ENCODE assay signal across 11 cellular contexts in the genomic region with DNA sequence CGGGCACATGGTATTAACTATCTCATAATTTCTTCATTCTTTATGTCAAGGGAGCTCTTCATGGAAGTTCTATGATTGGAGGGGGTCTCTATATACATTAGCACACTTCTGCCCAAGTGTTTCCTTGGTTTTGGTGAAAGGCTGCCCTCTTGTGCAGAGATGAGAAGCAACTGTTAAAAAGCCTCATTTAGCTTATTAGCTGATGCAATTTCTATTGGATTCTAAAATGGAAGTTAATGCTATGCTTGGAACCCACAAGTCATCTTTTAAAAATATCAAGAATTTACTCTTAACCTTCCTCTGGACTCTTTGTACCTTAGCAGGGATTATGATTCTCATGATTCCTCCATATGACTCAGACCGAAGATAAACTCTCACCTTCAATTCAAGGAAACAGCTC.
DNase-seq lines count a peak whose midpoint lies in the region; ATAC-seq and TF ChIP-seq lines count a peak whose summit lies in the region.
"Had no signal": no experiment of that assay in that cellular context is flagged by ENCODE, and none has a peak within 500 bp of the region (broad histone marks: within the 10 kb centered on the region; RNA-seq: fewer than 3 reads in every experiment).

No MANE protein-coding gene starts in this region.

- peak; percentile 64 to 66 for TF ChIP-seq RAD21 in liver (IDR thresholded peaks at IDR 0.05)

- H3K4me3 Mint-ChIP-seq in activated T-cell treated with anti-CD3 and anti-CD28 coated beads, Interleukin-2, amount 50 U/mL, for 72 hours, result no peak overlapping the region
- no peak overlapping the region for H3K4me3 Mint-ChIP-seq in activated CD4-positive, alpha-beta memory T cell treated with anti-CD3 and anti-CD28 coated beads, Interleukin-2, amount 10 ng/mL, durations not matched to agents 7 days and 5 days
- H3K4me3 Mint-ChIP-seq: activated T-helper 1 cell treated with anti-CD3 and anti-CD28 coated beads, Interleukin-12 subunit alpha, Interleukin-12 subunit beta, Interleukin-2, Interleukin-4 antibody, amounts not matched to agents 30 ng/mL and 10 ng/mL and 1 ng/mL, durations not matched to agents 14 hours and 24 hours and 36 hours had no signal

- intact Hi-C loops in spleen (cut with DNase I; ENCODE audit: low total_unique reads), result no loop called here

- H3K27ac Mint-ChIP-seq in activated T-cell treated with anti-CD3 and anti-CD28 coated beads, Interleukin-2, amount 50 U/mL, for 72 hours, result no peak overlapping the region
- H3K27ac Mint-ChIP-seq in activated CD4-positive, alpha-beta memory T cell treated with anti-CD3 and anti-CD28 coated beads, Interleukin-2, amount 10 ng/mL, durations not matched to agents 7 days and 5 days, result no peak overlapping the region
- H3K27ac Mint-ChIP-seq: activated T-helper 1 cell treated with anti-CD3 and anti-CD28 coated beads, Interleukin-12 subunit alpha, Interleukin-12 subunit beta, Interleukin-2, Interleukin-4 antibody, amounts not matched to agents 30 ng/mL and 10 ng/mL and 1 ng/mL, durations not matched to agents 14 hours and 24 hours and 36 hours had no signal

- H3K9me3 ChIP-seq in adipocyte (ENCODE audit: control insufficient read depth, low read length) (peaks cover 4% of the 10 kb centered on the region), liver (ENCODE audit: control insufficient read depth in 4 of 4, low read length in 3 of 4) (no peaks in the 10 kb centered on the region), spleen (peaks cover 0 to 5% (median 3%) of the 10 kb centered on the region in 8 donors)
- H3K9me3 ChIP-seq: gastrocnemius medialis, upper lobe of right lung had no signal

- no peak for ATAC-seq in activated T-cell treated with anti-CD3 and anti-CD28 coated beads, Interleukin-2, amount 50 U/mL, for 72 hours (replicated peaks in 1 of 2)
- ATAC-seq: gastrocnemius medialis, upper lobe of right lung had no signal

- no peak for TF ChIP-seq POLR2A in spleen (IDR thresholded peaks at IDR 0.05)

- H3K9ac ChIP-seq in adipocyte (ENCODE audit: low read length) (no peak overlapping the region), liver (ENCODE audit: low read depth in 1 of 2, low read length in 2 of 2) (no peak overlapping the region)

- POLR2A ChIA-PET in activated CD4-positive, alpha-beta memory T cell treated with anti-CD3 and anti-CD28 coated beads, Interleukin-2, amount 10 ng/mL, durations not matched to agents 7 days and 5 days (lab: Charles Lee), result no interaction called here

- CTCF ChIA-PET in activated CD4-positive, alpha-beta memory T cell treated with anti-CD3 and anti-CD28 coated beads, Interleukin-2, amount 10 ng/mL, durations not matched to agents 7 days and 5 days (lab: Charles Lee), result no interaction called here

- no peak overlapping the region for H3K27ac ChIP-seq in liver (ENCODE audit: low read depth in 1 of 2, low read length in 2 of 2)
- no peak overlapping the region for H3K27ac ChIP-seq in spleen
- H3K27ac ChIP-seq: gastrocnemius medialis, upper lobe of right lung had no signal

- H3K36me3 Mint-ChIP-seq in activated T-cell treated with anti-CD3 and anti-CD28 coated beads, Interleukin-2, amount 50 U/mL, for 72 hours (ENCODE audit: insufficient read depth in 2 of 2), result no peaks in the 10 kb centered on the region
- no peaks in the 10 kb centered on the region for H3K36me3 Mint-ChIP-seq in activated CD4-positive, alpha-beta memory T cell treated with anti-CD3 and anti-CD28 coated beads, Interleukin-2, amount 10 ng/mL, durations not matched to agents 7 days and 5 days (ENCODE audit: low read depth)

- DNase-seq in DMS114 treated with DMSO at 0.1 percent for 48 hours (lab: John Stamatoyannopoulos, UW; ENCODE audit: unreplicated experiment) (peak; percentile 3), LNCaP clone FGC (ENCODE audit: low read depth) (no peak), adipocyte (ENCODE audit: low read depth) (peak; percentile 47), spleen (no peak)
- no peak for DNase-seq in activated T-cell treated with anti-CD3 and anti-CD28 coated beads, Interleukin-2, amount 50 U/mL, for 72 hours
- DNase-seq in activated CD4-positive, alpha-beta memory T cell treated with anti-CD3 and anti-CD28 coated beads, Interleukin-2, amount 10 ng/mL, durations not matched to agents 7 days and 5 days, result no peak
- DNase-seq in stimulated activated CD4-positive, alpha-beta T cell treated with anti-CD3 and anti-CD28 coated beads, Interleukin-4, amount 100 ng/mL, for 4 hours, result no peak
- DNase-seq: gastrocnemius medialis, upper lobe of right lung had no signal

- TF ChIP-seq CTCF in LNCaP clone FGC (IDR thresholded peaks at IDR 0.05; ENCODE audit: control insufficient read depth, extremely low read depth, insufficient read depth), result peak; percentile 61
- TF ChIP-seq CTCF in liver (IDR thresholded peaks at IDR 0.05; ENCODE audit: low read depth, low read length, missing input control), result peak; percentile 17
- TF ChIP-seq CTCF in spleen (IDR thresholded peaks at IDR 0.05 in 8 of 11, conservative IDR thresholded peaks at IDR 0.05 in 3 of 11), result no peak

- WGBS in liver, result 90% methylated on average over 2 of the region's 2 CpGs
- WGBS in spleen, 5 donors, result 85 to 91% (median 87%) methylated on average over 2 of the region's 2 CpGs

- no peaks in the 10 kb centered on the region for H3K36me3 ChIP-seq in adipocyte (ENCODE audit: control insufficient read depth, insufficient read depth, low read length, severe bottlenecking)
- H3K36me3 ChIP-seq in liver (ENCODE audit: control insufficient read depth in 4 of 4, insufficient read depth in 3 of 4, low read depth in 1 of 4, low read length in 3 of 4), result no peaks in the 10 kb centered on the region
- H3K36me3 ChIP-seq in spleen, result no peaks in the 10 kb centered on the region
- H3K36me3 ChIP-seq: gastrocnemius medialis, upper lobe of right lung had no signal

- H3K4me1 Mint-ChIP-seq in activated T-cell treated with anti-CD3 and anti-CD28 coated beads, Interleukin-2, amount 50 U/mL, for 72 hours (ENCODE audit: low read depth), result no peaks in the 10 kb centered on the region
- H3K4me1 Mint-ChIP-seq in activated CD4-positive, alpha-beta memory T cell treated with anti-CD3 and anti-CD28 coated beads, Interleukin-2, amount 10 ng/mL, durations not matched to agents 7 days and 5 days, result no peaks in the 10 kb centered on the region

- peaks cover 14% of the 10 kb centered on the region for H3K4me1 ChIP-seq in adipocyte (ENCODE audit: control insufficient read depth, insufficient read depth, low read length)
- H3K4me1 ChIP-seq in liver (ENCODE audit: control insufficient read depth in 4 of 4, insufficient read depth in 4 of 4, low read length in 3 of 4), result no peaks in the 10 kb centered on the region
- H3K4me1 ChIP-seq in spleen, result no peaks in the 10 kb centered on the region
- H3K4me1 ChIP-seq: gastrocnemius medialis, upper lobe of right lung had no signal

- H3K27me3 ChIP-seq in adipocyte (replicated peaks; ENCODE audit: control insufficient read depth, insufficient read depth, low read length) (no peaks in the 10 kb centered on the region), liver (ENCODE audit: control insufficient read depth in 4 of 4, insufficient read depth in 4 of 4, low read length in 3 of 4) (peaks cover 0 to 3% (median 0%) of the 10 kb centered on the region in 4 donors), spleen (replicated peaks in 1 of 7) (no peaks in the 10 kb centered on the region)
- H3K27me3 ChIP-seq: gastrocnemius medialis, upper lobe of right lung had no signal

- H3K9me3 Mint-ChIP-seq in activated T-cell treated with anti-CD3 and anti-CD28 coated beads, Interleukin-2, amount 50 U/mL, for 72 hours, result no peaks in the 10 kb centered on the region
- H3K9me3 Mint-ChIP-seq in activated CD4-positive, alpha-beta memory T cell treated with anti-CD3 and anti-CD28 coated beads, Interleukin-2, amount 10 ng/mL, durations not matched to agents 7 days and 5 days, result no peaks in the 10 kb centered on the region

- no peaks in the 10 kb centered on the region for H3K27me3 Mint-ChIP-seq in activated T-cell treated with anti-CD3 and anti-CD28 coated beads, Interleukin-2, amount 50 U/mL, for 72 hours (ENCODE audit: low read depth)
- no peaks in the 10 kb centered on the region for H3K27me3 Mint-ChIP-seq in activated CD4-positive, alpha-beta memory T cell treated with anti-CD3 and anti-CD28 coated beads, Interleukin-2, amount 10 ng/mL, durations not matched to agents 7 days and 5 days

- H3K4me3 ChIP-seq in LNCaP clone FGC (ENCODE audit: low read depth, low read length) (no peak overlapping the region), adipocyte (ENCODE audit: low read length) (no peak overlapping the region), liver (ENCODE audit: low read depth in 1 of 3, low read length in 3 of 3) (no peak overlapping the region), spleen (no peak overlapping the region)
- H3K4me3 ChIP-seq: gastrocnemius medialis, upper lobe of right lung had no signal

TF ChIP-seq in liver, 16 proteins besides CTCF, POLR2A, EP300 and RAD21 (continues in another document):
- TF ChIP-seq, protein P1, sequence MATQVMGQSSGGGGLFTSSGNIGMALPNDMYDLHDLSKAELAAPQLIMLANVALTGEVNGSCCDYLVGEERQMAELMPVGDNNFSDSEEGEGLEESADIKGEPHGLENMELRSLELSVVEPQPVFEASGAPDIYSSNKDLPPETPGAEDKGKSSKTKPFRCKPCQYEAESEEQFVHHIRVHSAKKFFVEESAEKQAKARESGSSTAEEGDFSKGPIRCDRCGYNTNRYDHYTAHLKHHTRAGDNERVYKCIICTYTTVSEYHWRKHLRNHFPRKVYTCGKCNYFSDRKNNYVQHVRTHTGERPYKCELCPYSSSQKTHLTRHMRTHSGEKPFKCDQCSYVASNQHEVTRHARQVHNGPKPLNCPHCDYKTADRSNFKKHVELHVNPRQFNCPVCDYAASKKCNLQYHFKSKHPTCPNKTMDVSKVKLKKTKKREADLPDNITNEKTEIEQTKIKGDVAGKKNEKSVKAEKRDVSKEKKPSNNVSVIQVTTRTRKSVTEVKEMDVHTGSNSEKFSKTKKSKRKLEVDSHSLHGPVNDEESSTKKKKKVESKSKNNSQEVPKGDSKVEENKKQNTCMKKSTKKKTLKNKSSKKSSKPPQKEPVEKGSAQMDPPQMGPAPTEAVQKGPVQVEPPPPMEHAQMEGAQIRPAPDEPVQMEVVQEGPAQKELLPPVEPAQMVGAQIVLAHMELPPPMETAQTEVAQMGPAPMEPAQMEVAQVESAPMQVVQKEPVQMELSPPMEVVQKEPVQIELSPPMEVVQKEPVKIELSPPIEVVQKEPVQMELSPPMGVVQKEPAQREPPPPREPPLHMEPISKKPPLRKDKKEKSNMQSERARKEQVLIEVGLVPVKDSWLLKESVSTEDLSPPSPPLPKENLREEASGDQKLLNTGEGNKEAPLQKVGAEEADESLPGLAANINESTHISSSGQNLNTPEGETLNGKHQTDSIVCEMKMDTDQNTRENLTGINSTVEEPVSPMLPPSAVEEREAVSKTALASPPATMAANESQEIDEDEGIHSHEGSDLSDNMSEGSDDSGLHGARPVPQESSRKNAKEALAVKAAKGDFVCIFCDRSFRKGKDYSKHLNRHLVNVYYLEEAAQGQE (IDR thresholded peaks at IDR 0.05), result no peak
- no peak for TF ChIP-seq TAF1 (conservative IDR thresholded peaks at IDR 0.05)

Comparison
In these comparisons a context has a peak if more than half of its experiments do, and no peak if none do; other contexts are left out.
1. DNase-seq: peak in DMS114 treated with DMSO at 0.1 percent for 48 hours (single experiment) and adipocyte (single experiment); none in LNCaP clone FGC (single experiment), spleen (single experiment), activated T-cell treated with anti-CD3 and anti-CD28 coated beads, Interleukin-2, amount 50 U/mL, for 72 hours (0 of 2), activated CD4-positive, alpha-beta memory T cell treated with anti-CD3 and anti-CD28 coated beads, Interleukin-2, amount 10 ng/mL, durations not matched to agents 7 days and 5 days (single experiment) and stimulated activated CD4-positive, alpha-beta T cell treated with anti-CD3 and anti-CD28 coated beads, Interleukin-4, amount 100 ng/mL, for 4 hours (0 of 2).
2. CTCF ChIP-seq: peak in LNCaP clone FGC (single experiment) and liver (single experiment); none in spleen (0 of 11).